30 cellular contexts compared by ENCODE assay signal in the genomic region with DNA sequence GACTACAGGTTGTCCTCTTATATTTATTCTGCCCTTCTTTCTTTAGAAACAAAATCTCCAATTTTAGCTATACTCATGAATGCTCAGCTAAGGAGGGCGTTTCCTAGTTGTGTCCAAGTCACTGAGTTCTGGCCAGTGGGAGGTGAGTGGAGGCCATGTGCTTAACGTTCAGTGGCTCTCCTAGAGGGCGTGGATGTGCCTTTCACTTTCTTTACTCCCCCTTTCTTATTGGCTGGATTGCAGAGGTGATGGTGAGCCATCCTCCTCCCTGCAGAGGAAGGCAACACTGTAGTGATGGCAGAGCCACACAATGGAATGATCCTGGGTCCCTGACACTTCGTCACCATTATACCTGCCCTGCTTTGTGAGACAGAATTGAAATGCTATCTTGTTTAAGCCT. TPM values are rescaled to one million over a fixed set of nuclear protein-coding genes. Genes with fewer than 3 reads are reported as not detected.
A peak's percentile ranks its signal among the peaks of the same experiment; 100 is the strongest.
DNase-seq lines count a peak whose midpoint lies in the region; ATAC-seq, FAIRE-seq and TF ChIP-seq lines count a peak whose summit lies in the region.
"Had no signal": no experiment of that assay in that cellular context is flagged by ENCODE, and none has a peak within 500 bp of the region (broad histone marks: within the 10 kb centered on the region; RNA-seq: fewer than 3 reads in every experiment).

No MANE protein-coding gene starts in this region.

- peak; percentile 57 for ATAC-seq in HCT116
- ATAC-seq: activated CD4-positive, CD25-positive, alpha-beta regulatory T cell treated with anti-CD3 and anti-CD28 coated beads, Interleukin-2, amount 50 U/mL, for 24 hours; effector memory CD8-positive, alpha-beta T cell; GM23338; left cardiac atrium; upper lobe of right lung had no signal

- H3K4me1 ChIP-seq in HCT116 (ENCODE audit: control insufficient read depth in 1 of 2, insufficient read depth in 2 of 2, low read length in 2 of 2) = no peaks in the 10 kb centered on the region
- peaks cover 9 to 24% (median 13%) of the 10 kb centered on the region in 4 experiments for H3K4me1 ChIP-seq in H1 (replicated peaks in 1 of 4; ENCODE audit: control insufficient read depth in 3 of 4, insufficient read depth in 4 of 4, low read length in 3 of 4)
- H3K4me1 ChIP-seq in osteoblast (ENCODE audit: insufficient read depth, low read length) = no peaks in the 10 kb centered on the region
- H3K4me1 ChIP-seq: upper lobe of right lung had no signal

- no peak overlapping the region for H4K8ac ChIP-seq in H1 (ENCODE audit: extremely low read depth, insufficient read depth, low read length)

- H3K4me1 Mint-ChIP-seq in type B pancreatic cell (ENCODE audit: unreplicated experiment) = peaks cover 23% of the 10 kb centered on the region

- FAIRE-seq in H1 (lab: Jason Lieb, UNC) = no peak
- FAIRE-seq: G401.6, TTC549 had no signal

- H3K27me3 ChIP-seq in HCT116 (ENCODE audit: insufficient read depth, low read length) (no peaks in the 10 kb centered on the region), SU-DHL-6 (ENCODE audit: low read length) (no peaks in the 10 kb centered on the region), H1 (replicated peaks in 1 of 4; ENCODE audit: control insufficient read depth in 3 of 4, extremely low read depth in 1 of 4, insufficient read depth in 3 of 4, low read length in 3 of 4) (no peaks in the 10 kb centered on the region; a peak in 1 of 7 replicates), osteoblast (ENCODE audit: insufficient read depth, low read length) (peaks cover 22% of the 10 kb centered on the region)
- H3K27me3 ChIP-seq: ovary, upper lobe of right lung had no signal

- no peak overlapping the region for H3K4me3 ChIP-seq in HCT116 (replicated peaks in 1 of 2; ENCODE audit: low read depth in 1 of 2, low read length in 2 of 2)
- peak overlapping the region; percentile 33 for H3K4me3 ChIP-seq in SU-DHL-6 (ENCODE audit: insufficient read depth, low read length, poor library complexity, severe bottlenecking)
- H3K4me3 ChIP-seq in H1 (ENCODE audit: extremely low read depth in 1 of 4, insufficient read depth in 2 of 4, low read depth in 3 of 4, low read length in 4 of 4) = no peak overlapping the region
- H3K4me3 ChIP-seq in osteoblast (ENCODE audit: insufficient read depth, low read length) = no peak overlapping the region
- H3K4me3 ChIP-seq: GM23338, ovary, upper lobe of right lung had no signal

- 78% methylated on average over 4 of the region's 4 CpGs; no CpG with 5 or more reads in 1 of the 2 experiments for WGBS in H1 (ENCODE audit: extremely low coverage in 1 of 2, insufficient coverage in 1 of 2, insufficient read length in 1 of 2, insufficient replicate concordance in 2 of 2, low coverage in 1 of 2, low lambda C conversion rate in 2 of 2, missing lambda C conversion rate in 1 of 2), 2 experiments

- H3K4me3 Mint-ChIP-seq in type B pancreatic cell = no peak overlapping the region
- H3K4me3 Mint-ChIP-seq: activated CD4-positive, alpha-beta memory T cell treated with anti-CD3 and anti-CD28 coated beads, Interleukin-2, amount 10 ng/mL, durations not matched to agents 7 days and 5 days; effector memory CD8-positive, alpha-beta T cell; GM23338; immature natural killer cell; stimulated activated effector memory CD8-positive, alpha-beta T cell treated with anti-CD3 and anti-CD28 coated beads, Interleukin-12 subunit alpha, Interleukin-12 subunit beta, amount 100 ng/mL, for 72 hours; T-helper 1 cell treated with Interleukin-12 subunit alpha and Interleukin-12 subunit beta and Interleukin-4 antibody, amounts not matched to agents 30 μg/mL and 1 μg/mL, for 36 hours had no signal

- no peaks in the 10 kb centered on the region for H3K36me3 Mint-ChIP-seq in type B pancreatic cell
- H3K36me3 Mint-ChIP-seq: stimulated activated effector memory CD8-positive, alpha-beta T cell treated with anti-CD3 and anti-CD28 coated beads, Interleukin-12 subunit alpha, Interleukin-12 subunit beta, amount 100 ng/mL, for 72 hours had no signal

- CTCF ChIA-PET in HCT116 (lab: Charles Lee) = no interaction called here
- CTCF ChIA-PET in H1 (lab: Charles Lee; ENCODE audit: partially characterized antibody) = interaction anchor here (1.0 to 1.3 kb wide), 5 partner anchors 9 to 66 kb away, joined by 3 to 6 read pairs (median 3); no protein-coding TSS in a partner anchor

- DNase-seq in ELR (ENCODE audit: low read depth) = peak; percentile 9
- DNase-seq in HCT116 (ENCODE audit: low read depth, low spot score) = no peak
- no peak for DNase-seq in H1 (ENCODE audit: low read depth in 1 of 2, low spot score in 2 of 2)
- DNase-seq in type B pancreatic cell (ENCODE audit: extremely low spot score, unreplicated experiment) = no peak
- no peak for DNase-seq in NCI-H524 treated with DMSO at 0.1 percent for 48 hours (lab: John Stamatoyannopoulos, UW)
- DNase-seq in osteoblast (ENCODE audit: insufficient read length, low spot score, missing footprints) = no peak
- DNase-seq: activated CD4-positive, alpha-beta memory T cell treated with anti-CD3 and anti-CD28 coated beads, Interleukin-2, amount 10 ng/mL, durations not matched to agents 7 days and 5 days; activated gamma-delta T cell; activated T-cell treated with anti-CD3 and anti-CD28 coated beads for 4 hours; caudate nucleus; cortex of kidney; effector memory CD8-positive, alpha-beta T cell; hippocampal formation; immature natural killer cell; left cardiac atrium; MM.1S; NCI-H1417; NCI-H2081; NCI-H774; ovary; stimulated activated CD4-positive, alpha-beta T cell treated with anti-CD3 and anti-CD28 coated beads, Interleukin-15, amount 100 ng/mL, for 24 hours; upper lobe of right lung had no signal

- H3K9me3 ChIP-seq in HCT116 (ENCODE audit: control insufficient read depth in 1 of 2, insufficient read depth in 1 of 2, low read depth in 1 of 2, low read length in 2 of 2) = no peaks in the 10 kb centered on the region
- no peaks in the 10 kb centered on the region for H3K9me3 ChIP-seq in SU-DHL-6 (ENCODE audit: insufficient read depth, low read length)
- no peaks in the 10 kb centered on the region for H3K9me3 ChIP-seq in H1 (ENCODE audit: insufficient read depth in 2 of 2, low read depth in 1 of 2, low read length in 1 of 2)
- H3K9me3 ChIP-seq in osteoblast (ENCODE audit: low read depth, low read length) = no peaks in the 10 kb centered on the region
- H3K9me3 ChIP-seq: ovary, upper lobe of right lung had no signal

- H3K18ac ChIP-seq in H1 (ENCODE audit: extremely low read depth, low read length) = no peak overlapping the region

- no peak overlapping the region for H3K4me2 ChIP-seq in HCT116 (ENCODE audit: low read length)
- peak overlapping the region; percentile 64 for H3K4me2 ChIP-seq in SU-DHL-6 (ENCODE audit: low read depth, low read length, poor library complexity, severe bottlenecking)
- H3K4me2 ChIP-seq in H1 (ENCODE audit: insufficient read depth in 1 of 2, low read depth in 2 of 2, low read length in 2 of 2) = no peak overlapping the region
- no peak overlapping the region for H3K4me2 ChIP-seq in osteoblast (ENCODE audit: insufficient read depth, low read length)
- H3K4me2 ChIP-seq: GM23338 had no signal

- no peak overlapping the region for H2AFZ ChIP-seq in HCT116 (ENCODE audit: low read depth, low read length, poor library complexity, severe bottlenecking)
- peak overlapping the region; percentile 15 for H2AFZ ChIP-seq in SU-DHL-6 (ENCODE audit: low read depth, low read length, severe bottlenecking)
- H2AFZ ChIP-seq in H1 (ENCODE audit: low read length) = no peak overlapping the region
- no peak overlapping the region for H2AFZ ChIP-seq in osteoblast (ENCODE audit: low read length)

- no peaks in the 10 kb centered on the region for H3K79me2 ChIP-seq in HCT116 (ENCODE audit: insufficient read depth, low read length)
- H3K79me2 ChIP-seq in SU-DHL-6 (ENCODE audit: insufficient read depth, low read length) = peaks cover 3% of the 10 kb centered on the region; the same call in 1 of the 2 replicates
- H3K79me2 ChIP-seq in H1 (ENCODE audit: control insufficient read depth in 1 of 2, insufficient read depth in 2 of 2, low read length in 2 of 2) = no peaks in the 10 kb centered on the region
- H3K79me2 ChIP-seq in osteoblast (ENCODE audit: insufficient read depth, low read length) = no peaks in the 10 kb centered on the region

- TF ChIP-seq EP300 in H1 (IDR thresholded peaks at IDR 0.05; ENCODE audit: borderline replicate concordance in 1 of 2, low read depth in 2 of 2, low read length in 2 of 2) = no peak

- no peak overlapping the region for H2AK5ac ChIP-seq in H1 (ENCODE audit: low read depth, low read length)

- POLR2A ChIA-PET in HCT116 (lab: Charles Lee) = no interaction called here
- POLR2A ChIA-PET in H1 (lab: Charles Lee; ENCODE audit: partially characterized antibody) = interaction anchor here (1.3 to 2.0 kb wide), 2 partner anchors 8 to 17 kb away, joined by 5 read pairs; no protein-coding TSS in a partner anchor

- no peak overlapping the region for H2BK12ac ChIP-seq in H1 (ENCODE audit: low read depth, low read length)

- intact Hi-C loops in HCT116 (cut with micrococcal nuclease) = no loop called here

- peaks cover 4% of the 10 kb centered on the region; the same call in 1 of the 2 replicates for H3K23me2 ChIP-seq in H1 (ENCODE audit: low read depth, low read length)

- no peak overlapping the region for H3K23ac ChIP-seq in H1 (ENCODE audit: insufficient read length)

- H3K27me3 Mint-ChIP-seq in type B pancreatic cell = peaks cover 14% of the 10 kb centered on the region

- no peaks in the 10 kb centered on the region for H3K79me1 ChIP-seq in H1 (ENCODE audit: low read depth, low read length)

- no peak overlapping the region for H4K5ac ChIP-seq in H1 (ENCODE audit: insufficient read length, low read depth, low read length)

- H3K27ac Mint-ChIP-seq in type B pancreatic cell = no peak overlapping the region
- H3K27ac Mint-ChIP-seq: activated CD4-positive, alpha-beta memory T cell treated with anti-CD3 and anti-CD28 coated beads, Interleukin-2, amount 10 ng/mL, durations not matched to agents 7 days and 5 days; effector memory CD8-positive, alpha-beta T cell; GM23338; immature natural killer cell; stimulated activated effector memory CD8-positive, alpha-beta T cell treated with anti-CD3 and anti-CD28 coated beads, Interleukin-12 subunit alpha, Interleukin-12 subunit beta, amount 100 ng/mL, for 72 hours; T-helper 1 cell treated with Interleukin-12 subunit alpha and Interleukin-12 subunit beta and Interleukin-4 antibody, amounts not matched to agents 30 μg/mL and 1 μg/mL, for 36 hours had no signal

- H3F3A ChIP-seq in SU-DHL-6 (ENCODE audit: insufficient read depth) = peaks cover 38% of the 10 kb centered on the region

- no peak overlapping the region for H3K9ac ChIP-seq in HCT116 (ENCODE audit: low read length)
- peak overlapping the region; percentile 58 for H3K9ac ChIP-seq in SU-DHL-6 (ENCODE audit: low read length)
- no peak overlapping the region for H3K9ac ChIP-seq in H1 (replicated peaks in 1 of 4; ENCODE audit: extremely low read depth in 1 of 4, low read depth in 3 of 4, low read length in 3 of 4)

- H3K36me3 ChIP-seq in HCT116 (ENCODE audit: control insufficient read depth in 1 of 2, insufficient read depth in 2 of 2, low read length in 2 of 2) (no peaks in the 10 kb centered on the region), SU-DHL-6 (ENCODE audit: low read length) (no peaks in the 10 kb centered on the region), H1 (ENCODE audit: control insufficient read depth in 2 of 4, insufficient read depth in 4 of 4, low read length in 3 of 4) (no peaks in the 10 kb centered on the region; a peak in 1 of 8 replicates), osteoblast (ENCODE audit: insufficient read depth, low read length) (no peaks in the 10 kb centered on the region)
- H3K36me3 ChIP-seq: ovary, upper lobe of right lung had no signal

- no peak overlapping the region for H2BK5ac ChIP-seq in H1 (ENCODE audit: low read depth, low read length)

- H4K20me1 ChIP-seq in HCT116 (ENCODE audit: insufficient read depth) (no peaks in the 10 kb centered on the region), SU-DHL-6 (ENCODE audit: low read depth, low read length) (no peaks in the 10 kb centered on the region), H1 (replicated peaks in 1 of 2; ENCODE audit: control insufficient read depth in 1 of 2, insufficient read depth in 2 of 2, low read length in 2 of 2) (no peaks in the 10 kb centered on the region), osteoblast (ENCODE audit: insufficient read depth, low read length) (no peaks in the 10 kb centered on the region)

- no peaks in the 10 kb centered on the region for H3K9me3 Mint-ChIP-seq in type B pancreatic cell
- H3K9me3 Mint-ChIP-seq: activated CD4-positive, alpha-beta memory T cell treated with anti-CD3 and anti-CD28 coated beads, Interleukin-2, amount 10 ng/mL, durations not matched to agents 7 days and 5 days; effector memory CD8-positive, alpha-beta T cell; GM23338; stimulated activated effector memory CD8-positive, alpha-beta T cell treated with anti-CD3 and anti-CD28 coated beads, Interleukin-12 subunit alpha, Interleukin-12 subunit beta, amount 100 ng/mL, for 72 hours; T-helper 1 cell treated with Interleukin-12 subunit alpha and Interleukin-12 subunit beta and Interleukin-4 antibody, amounts not matched to agents 30 μg/mL and 1 μg/mL, for 36 hours had no signal

- TF ChIP-seq RAD21 in HCT116 (IDR thresholded peaks at IDR 0.05; ENCODE audit: low read depth) (no peak), H1 (IDR thresholded peaks at IDR 0.05 in 1 of 2, conservative IDR thresholded peaks at IDR 0.05 in 1 of 2; ENCODE audit: low read depth in 2 of 2, low read length in 2 of 2) (no peak)

- TF ChIP-seq POLR2A in HCT116 (IDR thresholded peaks at IDR 0.05; ENCODE audit: borderline replicate concordance, extremely low read depth, insufficient read depth, insufficient read length) (no peak), H1 (IDR thresholded peaks at IDR 0.05; ENCODE audit: control extremely low read depth in 1 of 2, low read depth in 2 of 2, low read length in 2 of 2) (no peak)

- no peak overlapping the region for H2BK120ac ChIP-seq in H1 (replicated peaks; ENCODE audit: low read depth, low read length)

- H3K9me2 ChIP-seq in HCT116 (ENCODE audit: insufficient read depth) (no peaks in the 10 kb centered on the region), SU-DHL-6 (replicated peaks; ENCODE audit: insufficient read depth, low read length) (no peaks in the 10 kb centered on the region)

- H3K4ac ChIP-seq in H1 (replicated peaks; ENCODE audit: insufficient read length, low read depth, low read length) = no peak overlapping the region

- H2BK20ac ChIP-seq in H1 (ENCODE audit: low read length) = peak overlapping the region; percentile 56; the same call in 1 of the 2 replicates

- RAD21 ChIA-PET in HCT116 (lab: Charles Lee; ENCODE audit: low non-redundant PET in 1 of 2, low total read pairs in 2 of 2, uncharacterized antibody in 2 of 2, unreplicated experiment in 2 of 2) = no interaction called here

- no peak overlapping the region for H3K56ac ChIP-seq in H1 (replicated peaks; ENCODE audit: insufficient read length, low read depth, low read length)

- H3K27ac ChIP-seq in HCT116 (ENCODE audit: low read depth, low read length) = no peak overlapping the region
- peak overlapping the region; percentile 93 for H3K27ac ChIP-seq in SU-DHL-6 (ENCODE audit: low read depth, low read length)
- H3K27ac ChIP-seq in H1 (ENCODE audit: low read depth, low read length) = no peak overlapping the region
- no peak overlapping the region for H3K27ac ChIP-seq in osteoblast (ENCODE audit: low read depth, low read length)
- H3K27ac ChIP-seq: C4-2B, ovary, upper lobe of right lung had no signal

- no TSS peak for BruUV-seq in HCT116 (replicated peaks; lab: Mats Ljungman, UMichigan)

- no peak overlapping the region for H4K91ac ChIP-seq in H1 (replicated peaks; ENCODE audit: insufficient read length, low read length)

- TF ChIP-seq CTCF in HCT116 (IDR thresholded peaks at IDR 0.05 in 2 of 3, conservative IDR thresholded peaks at IDR 0.05 in 1 of 3; ENCODE audit: borderline replicate concordance in 1 of 3, insufficient read depth in 1 of 3, low read depth in 2 of 3, low read length in 2 of 3) (no peak), SU-DHL-6 (IDR thresholded peaks at IDR 0.05; ENCODE audit: insufficient read depth, low read length, poor library complexity, severe bottlenecking) (no peak), H1 (IDR thresholded peaks at IDR 0.05; ENCODE audit: control extremely low read depth in 1 of 3, insufficient read depth in 1 of 3, low read depth in 1 of 3, low read length in 3 of 3) (no peak), type B pancreatic cell (conservative IDR thresholded peaks at IDR 0.05) (no peak), osteoblast (IDR thresholded peaks at IDR 0.05; ENCODE audit: extremely low read depth, low read depth, low read length) (no peak)

- H2BK15ac ChIP-seq in H1 (ENCODE audit: low read length) = no peak overlapping the region; the same call in 1 of the 2 replicates

- H3K14ac ChIP-seq in H1 (ENCODE audit: insufficient read length) = no peak overlapping the region

RNA-seq across cellular contexts. Expression of a gene that starts 54.6 kb away (rescaled TPM):
- total RNA-seq in HCT116 (2021; ENCODE audit: unreplicated experiment) (27.9 TPM), type B pancreatic cell (ENCODE audit: low replicate concordance) (35.3 and 45.7 TPM in 2 replicates), osteoblast (45.1 and 51.8 TPM in 2 replicates)
- 21.6 and 26.0 TPM in 2 replicates for polyA plus RNA-seq in HCT116 (2012)
- total RNA-seq in H1 (2021; fragmentation: NEBNext Ultra II Directional; extraction: Animal tissue kit (Norgen Biotek cat#: 25700)) = 27.8 and 30.7 TPM in 2 replicates
- polyA plus RNA-seq in H1 (2011; rRNA removed) = 26.7 and 27.1 TPM in 2 replicates
- 27.7 TPM for polyA plus RNA-seq in H1 (2011; cell fraction: cytosol; rRNA removed)
- 17.0 TPM for polyA plus RNA-seq in H1 (2011; cell fraction: nucleus; rRNA removed)
- polyA plus RNA-seq in H1 (2012, experiment 1 of 2) = 19.3 to 23.1 TPM (median 21.7 TPM) in 4 replicates
- 13.0 TPM for polyA plus RNA-seq in H1 (2012, experiment 2 of 2)
- 41.1 TPM for polyA plus RNA-seq in H1 (2013, experiment 1 of 2)
- polyA plus RNA-seq in H1 (2013, experiment 2 of 2) = 52.8 TPM
- polyA minus RNA-seq in H1 (2011; rRNA and poly(A)+ RNA removed) = 25.5 and 30.1 TPM in 2 replicates
- polyA minus RNA-seq in H1 (2011; cell fraction: cytosol; rRNA and poly(A)+ RNA removed) = 14.7 TPM
- polyA minus RNA-seq in H1 (2011; cell fraction: nucleus; rRNA and poly(A)+ RNA removed) = 22.0 TPM

RNA-seq across cellular contexts. Expression of a gene that starts 55.0 kb away (rescaled TPM):
- total RNA-seq in HCT116 (2021; ENCODE audit: unreplicated experiment) = 125 TPM
- 118 and 123 TPM in 2 replicates for polyA plus RNA-seq in HCT116 (2012)
- total RNA-seq in H1 (2021; fragmentation: NEBNext Ultra II Directional; extraction: Animal tissue kit (Norgen Biotek cat#: 25700)) = 155 and 163 TPM in 2 replicates
- 315 and 379 TPM in 2 replicates for polyA plus RNA-seq in H1 (2011; rRNA removed)
- polyA plus RNA-seq in H1 (2011; cell fraction: cytosol; rRNA removed) = 222 TPM
- polyA plus RNA-seq in H1 (2011; cell fraction: nucleus; rRNA removed) = 109 TPM
- 179 to 259 TPM (median 234 TPM) in 4 replicates for polyA plus RNA-seq in H1 (2012, experiment 1 of 2)
- 527 TPM for polyA plus RNA-seq in H1 (2012, experiment 2 of 2)
- 451 TPM for polyA plus RNA-seq in H1 (2013, experiment 1 of 2)
- 470 TPM for polyA plus RNA-seq in H1 (2013, experiment 2 of 2)
- polyA minus RNA-seq in H1 (2011; rRNA and poly(A)+ RNA removed) = 37.0 and 38.5 TPM in 2 replicates
- 32.5 TPM for polyA minus RNA-seq in H1 (2011; cell fraction: cytosol; rRNA and poly(A)+ RNA removed)
- polyA minus RNA-seq in H1 (2011; cell fraction: nucleus; rRNA and poly(A)+ RNA removed) = 37.5 TPM
- 133 and 137 TPM in 2 replicates for total RNA-seq in type B pancreatic cell (ENCODE audit: low replicate concordance)
- 73.1 and 84.0 TPM in 2 replicates for total RNA-seq in osteoblast
